Comparison of ENCODE assay signal across 8 cellular contexts in genomic region chr11:112004389-112004788, GRCh38. TPM values are rescaled to one million over a fixed set of nuclear protein-coding genes. Genes with fewer than 3 reads are reported as not detected.
A peak's percentile ranks its signal among the peaks of the same experiment; 100 is the strongest.
DNase-seq lines count a peak whose midpoint lies in the region; ATAC-seq and TF ChIP-seq lines count a peak whose summit lies in the region.

No MANE protein-coding gene starts in this region.

- ATAC-seq in CD4-positive, CD25-positive, alpha-beta regulatory T cell (ENCODE audit: low read depth in 2 of 2), result peak; percentile 44 to 58
- ATAC-seq in GM19025 (IDR thresholded peaks at IDR 0.05; ENCODE audit: low read depth, unreplicated experiment) (peak; percentile 96), HG03103 (IDR thresholded peaks at IDR 0.05; ENCODE audit: low read depth, unreplicated experiment) (peak; percentile 88), activated B cell treated with CpG ODN at 0.5 μM for 24 hours (ENCODE audit: low read depth) (peak; percentile 99), natural killer cell (peak; percentile 63 to 69 (median 68))

- H3K27me3 Mint-ChIP-seq in CD4-positive, CD25-positive, alpha-beta regulatory T cell, result peaks cover 16% of the 10 kb centered on the region
- H3K27me3 Mint-ChIP-seq in activated B cell treated with CpG ODN at 0.5 μM for 24 hours, result peaks cover 21% of the 10 kb centered on the region
- H3K27me3 Mint-ChIP-seq in natural killer cell (ENCODE audit: low read depth in 2 of 2), result peaks cover 23 to 44% of the 10 kb centered on the region in 2 donors

- no peak overlapping the region for H3K4me3 Mint-ChIP-seq in CD4-positive, CD25-positive, alpha-beta regulatory T cell
- no peak overlapping the region for H3K4me3 Mint-ChIP-seq in activated B cell treated with CpG ODN at 0.5 μM for 24 hours
- H3K4me3 Mint-ChIP-seq in natural killer cell, result no peak overlapping the region

- no peak overlapping the region for H3K27ac ChIP-seq in CD4-positive, CD25-positive, alpha-beta regulatory T cell (ENCODE audit: insufficient read depth, low read length, poor library complexity, severe bottlenecking)

- H3K27ac Mint-ChIP-seq in CD4-positive, CD25-positive, alpha-beta regulatory T cell, result no peak overlapping the region
- H3K27ac Mint-ChIP-seq in activated B cell treated with CpG ODN at 0.5 μM for 24 hours, result no peak overlapping the region
- H3K27ac Mint-ChIP-seq in natural killer cell, result no peak overlapping the region

- peak in 1 of 3 donors; percentile 47 for DNase-seq in CD4-positive, CD25-positive, alpha-beta regulatory T cell
- DNase-seq in activated B cell treated with CpG ODN at 0.5 μM for 24 hours (peak; percentile 22), natural killer cell (no peak), COLO668 (lab: John Stamatoyannopoulos, UW; ENCODE audit: unreplicated experiment) (no peak), kidney tubule cell (ENCODE audit: low spot score) (no peak)
- no peak for DNase-seq in activated CD4-positive, CD25-positive, alpha-beta regulatory T cell (lab: John Stamatoyannopoulos, UW)

- no peaks in the 10 kb centered on the region for H3K36me3 ChIP-seq in CD4-positive, CD25-positive, alpha-beta regulatory T cell (ENCODE audit: control insufficient read depth, insufficient read depth, low read length)

- POLR2A ChIA-PET in activated B cell treated with CpG ODN at 0.5 μM for 24 hours (lab: Charles Lee), result interaction anchor here (1.3 kb wide), 1 partner anchor 12 kb away, joined by 3 read pairs; no protein-coding TSS in a partner anchor

- no peaks in the 10 kb centered on the region for H3K4me1 ChIP-seq in CD4-positive, CD25-positive, alpha-beta regulatory T cell (ENCODE audit: control insufficient read depth, insufficient read depth, low read length, poor library complexity, severe bottlenecking)

- H3K36me3 Mint-ChIP-seq in CD4-positive, CD25-positive, alpha-beta regulatory T cell, result no peaks in the 10 kb centered on the region
- H3K36me3 Mint-ChIP-seq in activated B cell treated with CpG ODN at 0.5 μM for 24 hours (ENCODE audit: low read depth) (no peaks in the 10 kb centered on the region), natural killer cell (no peaks in the 10 kb centered on the region)

- peaks cover 0 to 5% (median 0%) of the 10 kb centered on the region in 7 donors for H3K9me3 Mint-ChIP-seq in CD4-positive, CD25-positive, alpha-beta regulatory T cell
- no peaks in the 10 kb centered on the region for H3K9me3 Mint-ChIP-seq in activated B cell treated with CpG ODN at 0.5 μM for 24 hours
- no peaks in the 10 kb centered on the region for H3K9me3 Mint-ChIP-seq in natural killer cell

- no peaks in the 10 kb centered on the region for H3K4me1 Mint-ChIP-seq in CD4-positive, CD25-positive, alpha-beta regulatory T cell
- H3K4me1 Mint-ChIP-seq in activated B cell treated with CpG ODN at 0.5 μM for 24 hours (peaks cover 7% of the 10 kb centered on the region), natural killer cell (peaks cover 0 to 9% of the 10 kb centered on the region in 2 donors)

- H3K4me3 ChIP-seq in CD4-positive, CD25-positive, alpha-beta regulatory T cell (ENCODE audit: low read depth, low read length), result no peak overlapping the region

- H3K27me3 ChIP-seq in CD4-positive, CD25-positive, alpha-beta regulatory T cell (ENCODE audit: control insufficient read depth, insufficient read depth, low read length), result no peaks in the 10 kb centered on the region

- no peaks in the 10 kb centered on the region for H3K9me3 ChIP-seq in CD4-positive, CD25-positive, alpha-beta regulatory T cell (ENCODE audit: control insufficient read depth in 2 of 2, low read length in 2 of 2)

- intact Hi-C loops in activated B cell treated with CpG ODN at 0.5 μM for 24 hours (cut with micrococcal nuclease) (loop anchor here (1.0 to 2.0 kb wide), 2 partner anchors 20 to 82 kb away; partner anchors contain the start of genes DLAT, SDHD and TIMM8B), natural killer cell (cut with micrococcal nuclease) (no loop called here)

- no peak for TF ChIP-seq CTCF in activated B cell treated with CpG ODN at 0.5 μM for 24 hours (IDR thresholded peaks at IDR 0.05)
- peak; percentile 27 for TF ChIP-seq CTCF in natural killer cell (IDR thresholded peaks at IDR 0.05)

- CTCF ChIA-PET in activated B cell treated with CpG ODN at 0.5 μM for 24 hours (lab: Charles Lee), result interaction anchor here (0.7 to 1.2 kb wide), 4 partner anchors 10 to 110 kb away, joined by 3 to 4 read pairs (median 3); no protein-coding TSS in a partner anchor

RNA-seq across cellular contexts. Expression of gene DLAT, which starts 20.8 kb away (rescaled TPM):
- 16.3 TPM for total RNA-seq in CD4-positive, CD25-positive, alpha-beta regulatory T cell
- 10 to 100 TPM; 22.8 to 26.8 (median 24.2) TPM for polyA plus RNA-seq in CD4-positive, CD25-positive, alpha-beta regulatory T cell
- total RNA-seq in activated B cell treated with CpG ODN at 0.5 μM for 24 hours (27.5 and 31.5 TPM in 2 replicates), natural killer cell (10 to 100 TPM; 12.6 to 16.2 (median 15.5) TPM)
